In genomic region chr6:108588586-108588985, GRCh38 we compare ENCODE assay signal across 8 cellular contexts. TPM values are rescaled to one million over a fixed set of nuclear protein-coding genes. Genes with fewer than 3 reads are reported as not detected.
A peak's percentile ranks its signal among the peaks of the same experiment; 100 is the strongest.
DNase-seq lines count a peak whose midpoint lies in the region; ATAC-seq and TF ChIP-seq lines count a peak whose summit lies in the region.

No MANE protein-coding gene starts in this region.

- H3K9me3 Mint-ChIP-seq in progenitor cell of endocrine pancreas (ENCODE audit: low read depth), result no peaks in the 10 kb centered on the region

- ATAC-seq in DND-41 (ENCODE audit: insufficient read depth, low read depth) (peak; percentile 30; the same call in 2 of the 3 replicates), SK-N-SH treated with all-trans-retinoic acid at 6 μM for 48 hours (peak; percentile 80), GM21381 (IDR thresholded peaks at IDR 0.05; ENCODE audit: unreplicated experiment) (no peak)

- no peak overlapping the region for H3K9ac ChIP-seq in DND-41 (ENCODE audit: low read depth, low read length)

- H3K4me2 ChIP-seq in DND-41 (ENCODE audit: insufficient read depth, low read length), result no peak overlapping the region

- H3K79me2 ChIP-seq in DND-41 (ENCODE audit: insufficient read depth, low read length), result peaks cover 56% of the 10 kb centered on the region

- 0 out of 2 replicates have a peak, but pooled peaks cover 7% of the 10 kb centered on the region for H3K36me3 ChIP-seq in DND-41 (ENCODE audit: insufficient read depth, low read length)

- no peak overlapping the region for H3K4me3 Mint-ChIP-seq in progenitor cell of endocrine pancreas (ENCODE audit: low read depth)

- H3K4me1 Mint-ChIP-seq in progenitor cell of endocrine pancreas (ENCODE audit: low read depth), result peaks cover 37% of the 10 kb centered on the region

- H3K27ac Mint-ChIP-seq in progenitor cell of endocrine pancreas, result peak overlapping the region; percentile 96

- DNase-seq in DND-41, result peak; percentile 51
- DNase-seq in foreskin fibroblast, result peak; percentile 69 to 83
- DNase-seq in progenitor cell of endocrine pancreas (ENCODE audit: low spot score, unreplicated experiment), result no peak
- no peak for DNase-seq in ureter (ENCODE audit: low spot score)
- no peak for DNase-seq in activated effector memory CD4-positive, alpha-beta T cell treated with Interleukin-2 at 50 U/mL for 16 hours
- no peak for DNase-seq in DMS114 treated with DMSO at 0.1 percent for 48 hours (lab: John Stamatoyannopoulos, UW; ENCODE audit: unreplicated experiment)

- no peaks in the 10 kb centered on the region for H3K27me3 Mint-ChIP-seq in progenitor cell of endocrine pancreas

- no peaks in the 10 kb centered on the region for H3K27me3 ChIP-seq in DND-41 (ENCODE audit: insufficient read depth, low read length, poor library complexity)

- TF ChIP-seq CTCF in DND-41 (IDR thresholded peaks at IDR 0.05; ENCODE audit: borderline replicate concordance, extremely low read depth, low read length, poor library complexity, severe bottlenecking), result no peak
- no peak for TF ChIP-seq CTCF in foreskin fibroblast (IDR thresholded peaks at IDR 0.05; ENCODE audit: low read depth, low read length)
- no peak for TF ChIP-seq CTCF in progenitor cell of endocrine pancreas (IDR thresholded peaks at IDR 0.05; ENCODE audit: unreplicated experiment)

- H3K4me1 ChIP-seq in DND-41 (ENCODE audit: insufficient read depth, low read length), result peaks cover 44% of the 10 kb centered on the region

- H3K27ac ChIP-seq in DND-41 (ENCODE audit: low read length), result 0 out of 2 replicates have a peak overlapping the region, but pooled peaks have one; percentile 10

- H3K4me3 ChIP-seq in DND-41 (ENCODE audit: low read depth in 1 of 2, low read length in 2 of 2) (no peak overlapping the region), foreskin fibroblast (ENCODE audit: low read depth in 1 of 2, low read length in 2 of 2) (no peak overlapping the region)

- no peak overlapping the region for H2AFZ ChIP-seq in DND-41 (ENCODE audit: low read depth, low read length)

- peaks cover 32% of the 10 kb centered on the region; the same call in 1 of the 2 replicates for H4K20me1 ChIP-seq in DND-41 (ENCODE audit: insufficient read depth, low read length)

- H3K9me3 ChIP-seq in DND-41 (ENCODE audit: insufficient read depth, low read length, severe bottlenecking), result no peaks in the 10 kb centered on the region

- H3K36me3 Mint-ChIP-seq in progenitor cell of endocrine pancreas (ENCODE audit: insufficient read depth), result peaks cover 4% of the 10 kb centered on the region

TF ChIP-seq in SK-N-SH treated with all-trans-retinoic acid at 6 μM for 48 hours, 23 proteins besides CTCF, POLR2A, EP300 and RAD21:
- no peak for TF ChIP-seq ISL1 (CRISPR knock-in tag; IDR thresholded peaks at IDR 0.05)
- 0 out of 2 replicates have a peak, but pooled peaks have one; percentile 67 for TF ChIP-seq CSDC2 (CRISPR knock-in tag; IDR thresholded peaks at IDR 0.05)

RNA-seq across cellular contexts. Expression of gene FOXO3, which starts 27.9 kb away (rescaled TPM):
- total RNA-seq in progenitor cell of endocrine pancreas, result 45.2 and 47.6 TPM in 2 replicates
- 66.7 TPM for total RNA-seq in ureter

Comparison
In these comparisons a context has a peak if more than half of its experiments do, and no peak if none do; other contexts are left out.
1. DNase-seq: peak in DND-41 (single experiment) and foreskin fibroblast (2 of 2); none in progenitor cell of endocrine pancreas (single experiment), ureter (single experiment), activated effector memory CD4-positive, alpha-beta T cell treated with Interleukin-2 at 50 U/mL for 16 hours (single experiment) and DMS114 treated with DMSO at 0.1 percent for 48 hours (single experiment).